ENCODE assay signal across 8 cellular contexts in genomic region chr21:34745557-34746255, GRCh38.
DNase-seq lines count a peak whose midpoint lies in the region; ATAC-seq, FAIRE-seq and TF ChIP-seq lines count a peak whose summit lies in the region.

No MANE protein-coding gene starts in this region.

- intact Hi-C loops in Right ventricle myocardium inferior (cut with DNase I), result loop anchor here (1.0 to 5.0 kb wide), 4 partner anchors 657 to 1283 kb away; no protein-coding TSS in a partner anchor

- TF ChIP-seq CTCF in progenitor cell of endocrine pancreas (IDR thresholded peaks at IDR 0.05; ENCODE audit: unreplicated experiment), result peak; percentile 92

- no peaks in the 10 kb centered on the region for H3K36me3 Mint-ChIP-seq in activated naive CD4-positive, alpha-beta T cell treated with anti-CD3 and anti-CD28 coated beads, Interleukin-2, amount 50 U/mL, for 24 hours
- H3K36me3 Mint-ChIP-seq in progenitor cell of endocrine pancreas (ENCODE audit: insufficient read depth), result no peaks in the 10 kb centered on the region

- no peak overlapping the region for H3K27ac ChIP-seq in SK-N-MC

- H3K9me3 Mint-ChIP-seq in activated naive CD4-positive, alpha-beta T cell treated with anti-CD3 and anti-CD28 coated beads, Interleukin-2, amount 50 U/mL, for 24 hours, result no peaks in the 10 kb centered on the region
- no peaks in the 10 kb centered on the region for H3K9me3 Mint-ChIP-seq in progenitor cell of endocrine pancreas (ENCODE audit: low read depth)

- H3K27ac Mint-ChIP-seq in activated naive CD4-positive, alpha-beta T cell treated with anti-CD3 and anti-CD28 coated beads, Interleukin-2, amount 50 U/mL, for 24 hours, result peak overlapping the region; percentile 59
- no peak overlapping the region for H3K27ac Mint-ChIP-seq in progenitor cell of endocrine pancreas

- DNase-seq in DMS79 treated with DMSO at 0.1 percent for 48 hours (lab: John Stamatoyannopoulos, UW) (peak; percentile 83), H54 (ENCODE audit: insufficient read length, low spot score) (peak; percentile 82), NAMALWA (ENCODE audit: low spot score) (peak; percentile 79), SK-N-MC (ENCODE audit: low read depth, low spot score) (peak; percentile 8), Right ventricle myocardium inferior (ENCODE audit: missing footprints) (peak; percentile 88), progenitor cell of endocrine pancreas (ENCODE audit: low spot score, unreplicated experiment) (peak; percentile 51), urothelium cell line (ENCODE audit: low spot score) (peak; percentile 75)

- no peak overlapping the region; the same call in 1 of the 2 replicates for H3K4me3 ChIP-seq in SK-N-MC

- H3K4me3 Mint-ChIP-seq in activated naive CD4-positive, alpha-beta T cell treated with anti-CD3 and anti-CD28 coated beads, Interleukin-2, amount 50 U/mL, for 24 hours, result peak overlapping the region; percentile 66
- no peak overlapping the region for H3K4me3 Mint-ChIP-seq in progenitor cell of endocrine pancreas (ENCODE audit: low read depth)

- no peak for TF ChIP-seq POLR2A in H54 (IDR thresholded peaks at IDR 0.05; ENCODE audit: low read depth, low read length)

- peaks cover 3% of the 10 kb centered on the region for H3K4me1 Mint-ChIP-seq in activated naive CD4-positive, alpha-beta T cell treated with anti-CD3 and anti-CD28 coated beads, Interleukin-2, amount 50 U/mL, for 24 hours
- H3K4me1 Mint-ChIP-seq in progenitor cell of endocrine pancreas (ENCODE audit: low read depth), result no peaks in the 10 kb centered on the region

- H3K27me3 Mint-ChIP-seq in activated naive CD4-positive, alpha-beta T cell treated with anti-CD3 and anti-CD28 coated beads, Interleukin-2, amount 50 U/mL, for 24 hours, result peaks cover 2% of the 10 kb centered on the region
- H3K27me3 Mint-ChIP-seq in progenitor cell of endocrine pancreas, result peaks cover 26% of the 10 kb centered on the region

- no peak for FAIRE-seq in H54 (lab: Jason Lieb, UNC)
- no peak for FAIRE-seq in urothelium cell line (lab: Jason Lieb, UNC)

- peak; percentile 93 for ATAC-seq in Right ventricle myocardium inferior

- no peak overlapping the region for H3K9ac ChIP-seq in SK-N-MC (ENCODE audit: insufficient read length)

- H3K9me3 ChIP-seq in SK-N-MC (ENCODE audit: low read depth, low read length), result no peaks in the 10 kb centered on the region

- H3K36me3 ChIP-seq in SK-N-MC (ENCODE audit: insufficient read depth, low read length), result no peaks in the 10 kb centered on the region

Comparison
In these comparisons a context has a peak if more than half of its experiments do, and no peak if none do; other contexts are left out.
1. DNase-seq: peak in every context shown above with its lines; median percentile 88 in Right ventricle myocardium inferior; 83 in DMS79 treated with DMSO at 0.1 percent for 48 hours; 82 in H54; 79 in NAMALWA; 75 in urothelium cell line; 51 in progenitor cell of endocrine pancreas; 8 in SK-N-MC.